8 cellular contexts compared by ENCODE assay signal in the genomic region with DNA sequence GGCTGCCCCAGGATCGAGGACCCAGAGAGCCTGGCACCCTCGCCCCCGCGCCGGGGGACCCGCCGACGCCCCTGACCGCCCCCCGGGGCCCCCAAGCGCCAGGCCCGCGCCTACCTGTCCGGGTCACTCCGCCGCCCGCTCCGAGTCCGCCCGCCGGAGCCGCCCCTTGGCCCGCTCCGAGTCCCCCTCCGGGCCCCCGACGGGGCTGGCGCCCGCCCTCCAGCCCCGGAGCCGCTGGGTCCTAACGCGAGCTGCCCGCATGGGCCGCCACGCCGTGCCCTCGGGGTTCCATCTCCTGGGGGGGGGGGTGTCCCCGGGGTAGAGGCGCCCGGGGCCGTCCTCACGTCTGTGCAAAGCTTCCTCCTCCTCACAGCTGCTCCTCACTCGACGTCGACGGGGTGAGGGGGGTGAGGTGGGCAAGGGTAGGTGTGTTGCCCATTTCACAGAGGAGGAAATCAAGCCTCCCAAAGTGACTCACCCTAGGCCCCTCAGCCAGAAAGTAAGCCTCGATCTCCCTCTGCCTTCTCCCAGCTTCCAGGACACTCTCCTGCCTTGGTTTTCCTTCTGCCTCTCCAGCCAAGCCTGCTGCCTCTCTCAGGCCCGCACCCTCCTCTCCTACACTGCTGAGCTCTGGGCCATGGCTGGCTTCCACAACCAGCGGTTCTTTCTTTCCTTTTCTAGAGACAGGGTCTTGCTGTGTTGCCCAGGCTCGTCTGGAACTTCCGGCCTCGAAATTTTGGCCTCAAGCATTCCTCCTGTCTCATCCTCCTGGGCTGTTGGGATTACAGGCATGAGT. TPM values are rescaled to one million over a fixed set of nuclear protein-coding genes. Genes with fewer than 3 reads are reported as not detected.
DNase-seq lines count a peak whose midpoint lies in the region; ATAC-seq and TF ChIP-seq lines count a peak whose summit lies in the region.

Gene MFAP2, minus strand, starts transcription at position 148 of the 796 bp plus-strand sequence. CDS start 2,347 bp downstream, outside the sequence.

- H3K4me1 ChIP-seq in hepatocyte (ENCODE audit: insufficient read depth): peaks cover 45% of the 10 kb centered on the region
- H3K4me1 ChIP-seq in spleen: peaks cover 0 to 20% (median 13%) of the 10 kb centered on the region in 6 donors

- whole genome bisulfite sequencing in hepatocyte (ENCODE audit: low lambda C conversion rate, missing lambda C conversion rate): 56% methylated on average over 8 of the region's 53 CpGs
- WGBS in spleen, 5 donors: 9 to 26% (median 12%) methylated on average over 16 to 53 of the region's 53 CpGs

- H3K27me3 Mint-ChIP-seq in activated T-helper 2 cell treated with anti-CD3 and anti-CD28 coated beads, Interferon-gamma antibody, Interleukin-2, Interleukin-4, amounts not matched to agents 10 μg/mL and 5 μg/mL and 100 μg/mL, durations not matched to agents 14 hours and 24 hours and 36 hours (ENCODE audit: low read depth): peaks cover 26% of the 10 kb centered on the region

- no peak for TF ChIP-seq POLR2A in spleen (IDR thresholded peaks at IDR 0.05)

- H3K4me3 Mint-ChIP-seq in activated T-helper 2 cell treated with anti-CD3 and anti-CD28 coated beads, Interferon-gamma antibody, Interleukin-2, Interleukin-4, amounts not matched to agents 10 μg/mL and 5 μg/mL and 100 μg/mL, durations not matched to agents 14 hours and 24 hours and 36 hours (ENCODE audit: low read depth): peak within 1 kb of the TSS; percentile 40

- peaks cover 51% of the 10 kb centered on the region for H3K79me2 ChIP-seq in hepatocyte

- TF ChIP-seq CTCF in hepatocyte (IDR thresholded peaks at IDR 0.05; ENCODE audit: poor library complexity) (no peak), spleen (IDR thresholded peaks at IDR 0.05 in 8 of 11, conservative IDR thresholded peaks at IDR 0.05 in 3 of 11) (no peak)

- peaks cover 35% of the 10 kb centered on the region for H4K20me1 ChIP-seq in hepatocyte (ENCODE audit: insufficient read depth, poor library complexity, severe bottlenecking)

- H3K36me3 ChIP-seq in hepatocyte (replicated peaks; ENCODE audit: insufficient read depth, low read depth): no peaks in the 10 kb centered on the region
- H3K36me3 ChIP-seq in spleen: peaks cover 0 to 14% (median 4%) of the 10 kb centered on the region in 6 donors

- H3K4me1 Mint-ChIP-seq in activated T-helper 2 cell treated with anti-CD3 and anti-CD28 coated beads, Interferon-gamma antibody, Interleukin-2, Interleukin-4, amounts not matched to agents 10 μg/mL and 5 μg/mL and 100 μg/mL, durations not matched to agents 14 hours and 24 hours and 36 hours (ENCODE audit: low read depth): no peaks in the 10 kb centered on the region

- intact Hi-C loops in activated T-helper 2 cell treated with anti-CD3 and anti-CD28 coated beads, Interferon-gamma antibody, Interleukin-2, Interleukin-4, amounts not matched to agents 10 μg/mL and 5 μg/mL and 100 μg/mL, durations not matched to agents 14 hours and 24 hours and 36 hours (cut with micrococcal nuclease): no loop called here
- intact Hi-C loops in spleen (cut with DNase I; ENCODE audit: low total_unique reads): no loop called here

- H2AFZ ChIP-seq in hepatocyte: peak within 1 kb of the TSS; percentile 60

- H3K9me3 ChIP-seq in hepatocyte (ENCODE audit: low read depth) (no peaks in the 10 kb centered on the region), spleen (no peaks in the 10 kb centered on the region)

- H3K27me3 ChIP-seq in hepatocyte (no peaks in the 10 kb centered on the region), spleen (replicated peaks in 1 of 7) (peaks cover 0 to 44% (median 19%) of the 10 kb centered on the region in 7 donors)

- no peaks in the 10 kb centered on the region for H3K9me2 ChIP-seq in hepatocyte (replicated peaks; ENCODE audit: insufficient read depth)

- H3K9me3 Mint-ChIP-seq in activated T-helper 2 cell treated with anti-CD3 and anti-CD28 coated beads, Interferon-gamma antibody, Interleukin-2, Interleukin-4, amounts not matched to agents 10 μg/mL and 5 μg/mL and 100 μg/mL, durations not matched to agents 14 hours and 24 hours and 36 hours: no peaks in the 10 kb centered on the region

- peak within 1 kb of the TSS; percentile 97 for H3K4me2 ChIP-seq in hepatocyte

- no peaks in the 10 kb centered on the region for H3K36me3 Mint-ChIP-seq in activated T-helper 2 cell treated with anti-CD3 and anti-CD28 coated beads, Interferon-gamma antibody, Interleukin-2, Interleukin-4, amounts not matched to agents 10 μg/mL and 5 μg/mL and 100 μg/mL, durations not matched to agents 14 hours and 24 hours and 36 hours (ENCODE audit: low read depth)

- H3K27ac ChIP-seq in hepatocyte: peak within 1 kb of the TSS; percentile 96
- no peak within 1 kb of the TSS for H3K27ac ChIP-seq in spleen

- no peak for ATAC-seq in GM19463 (IDR thresholded peaks at IDR 0.05; ENCODE audit: unreplicated experiment)
- ATAC-seq in HG03159 (IDR thresholded peaks at IDR 0.05; ENCODE audit: unreplicated experiment): no peak

- H3K4me3 ChIP-seq in hepatocyte (peak within 1 kb of the TSS; percentile 50), spleen (peak within 1 kb of the TSS in 5 of 8 donors; percentile 10 to 66 (median 35))

- no peak within 1 kb of the TSS for H3K27ac Mint-ChIP-seq in activated T-helper 2 cell treated with anti-CD3 and anti-CD28 coated beads, Interferon-gamma antibody, Interleukin-2, Interleukin-4, amounts not matched to agents 10 μg/mL and 5 μg/mL and 100 μg/mL, durations not matched to agents 14 hours and 24 hours and 36 hours

- DNase-seq in NCI-H1417 (lab: John Stamatoyannopoulos, UW): peak in 2 of 3 experiments; percentile 25 to 40
- DNase-seq in NCI-H1417 treated with DMSO at 0.1 percent for 48 hours (lab: John Stamatoyannopoulos, UW): no peak
- no peak for DNase-seq in activated T-helper 2 cell treated with anti-CD3 and anti-CD28 coated beads, Interferon-gamma antibody, Interleukin-2, Interleukin-4, amounts not matched to agents 10 μg/mL and 5 μg/mL and 100 μg/mL, durations not matched to agents 14 hours and 24 hours and 36 hours (ENCODE audit: low spot score)
- DNase-seq in hepatocyte (ENCODE audit: low spot score): peak; percentile 81
- DNase-seq in spleen: no peak
- DNase-seq in NCI-H2081 treated with DMSO at 0.1 percent for 48 hours (lab: John Stamatoyannopoulos, UW): no peak

RNA-seq across cellular contexts. Expression of gene MFAP2, which starts in this region (rescaled TPM):
- total RNA-seq in activated T-helper 2 cell treated with anti-CD3 and anti-CD28 coated beads, Interferon-gamma antibody, Interleukin-2, Interleukin-4, amounts not matched to agents 10 μg/mL and 5 μg/mL and 100 μg/mL, durations not matched to agents 14 hours and 24 hours and 36 hours: 0.32 TPM in 1 of 2 replicates, not detected in the other
- 172 and 200 TPM in 2 replicates for total RNA-seq in hepatocyte
- polyA plus RNA-seq in hepatocyte: 540 and 551 TPM in 2 replicates
- total RNA-seq in spleen: 1 to 10 TPM in 3 of 7 donors, under 1 TPM in 1, not detected in 3; 0.77 to 2.7 (median 1.5) TPM
- 1 to 10 TPM in 2 of 3 donors, under 1 TPM in 1; 0.87 to 3.9 (median 1.2) TPM for polyA plus RNA-seq in spleen

Comparison
In these comparisons a context has a peak if more than half of its experiments do, and no peak if none do; other contexts are left out.
1. RNA of gene MFAP2 (total RNA-seq): 172 to 200 TPM in hepatocyte; 0.77 to 2.7 TPM in spleen and 0.32 TPM in activated T-helper 2 cell treated with anti-CD3 and anti-CD28 coated beads, Interferon-gamma antibody, Interleukin-2, Interleukin-4, amounts not matched to agents 10 μg/mL and 5 μg/mL and 100 μg/mL, durations not matched to agents 14 hours and 24 hours and 36 hours; every median in the first group is over 10 times any median in the second.
2. RNA of gene MFAP2 (polyA plus RNA-seq): 540 to 551 TPM in hepatocyte; 0.87 to 3.9 TPM in spleen; every median in the first group is over 100 times any median in the second.
3. DNase-seq: peak in NCI-H1417 (2 of 3) and hepatocyte (single experiment); none in NCI-H1417 treated with DMSO at 0.1 percent for 48 hours (single experiment), activated T-helper 2 cell treated with anti-CD3 and anti-CD28 coated beads, Interferon-gamma antibody, Interleukin-2, Interleukin-4, amounts not matched to agents 10 μg/mL and 5 μg/mL and 100 μg/mL, durations not matched to agents 14 hours and 24 hours and 36 hours (single experiment), spleen (single experiment) and NCI-H2081 treated with DMSO at 0.1 percent for 48 hours (single experiment).